Comparison of ENCODE assay signal across 1 cellular context in the genomic region with DNA sequence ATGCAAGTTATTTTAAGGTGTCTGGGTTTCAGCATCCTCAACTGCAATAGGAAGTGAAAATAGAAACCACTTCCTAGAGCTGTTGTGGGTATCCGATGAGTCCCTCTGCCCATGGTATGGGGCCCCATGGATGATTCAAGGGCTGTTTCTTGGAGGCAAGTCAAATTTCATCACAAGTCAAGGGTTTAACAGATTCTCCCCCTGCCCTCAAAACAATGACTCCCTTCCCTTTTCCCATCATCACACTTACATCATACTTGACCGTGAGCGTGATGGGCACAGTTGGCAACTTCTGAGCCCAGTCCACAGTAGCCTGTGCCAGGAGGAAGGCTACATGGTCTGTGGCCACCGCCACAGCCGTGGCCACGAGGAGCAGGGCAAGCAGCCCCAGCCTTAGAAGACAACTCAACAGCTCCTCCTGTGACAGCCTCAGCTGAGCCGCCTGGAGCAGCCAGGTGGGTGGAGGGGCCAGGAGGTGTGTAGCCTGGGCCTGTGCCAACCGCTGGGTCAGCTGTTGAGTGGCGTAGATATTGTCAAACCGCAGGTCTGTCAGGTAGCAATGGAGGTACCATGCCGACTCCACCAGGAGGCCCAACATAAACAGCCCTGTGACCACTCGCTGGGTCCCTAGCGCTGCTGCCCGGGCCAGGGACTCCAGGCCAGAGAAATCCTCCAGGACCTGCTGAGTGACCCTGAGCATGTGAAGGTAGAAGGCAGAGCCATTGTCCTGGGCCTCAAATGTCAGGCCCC.
TF ChIP-seq lines count a peak whose summit lies in the region.

No MANE protein-coding gene starts in this region.

TF ChIP-seq in SK-N-SH, 30 proteins besides CTCF, POLR2A, EP300 and RAD21 (continued from another document):
- TF ChIP-seq, protein P1, sequence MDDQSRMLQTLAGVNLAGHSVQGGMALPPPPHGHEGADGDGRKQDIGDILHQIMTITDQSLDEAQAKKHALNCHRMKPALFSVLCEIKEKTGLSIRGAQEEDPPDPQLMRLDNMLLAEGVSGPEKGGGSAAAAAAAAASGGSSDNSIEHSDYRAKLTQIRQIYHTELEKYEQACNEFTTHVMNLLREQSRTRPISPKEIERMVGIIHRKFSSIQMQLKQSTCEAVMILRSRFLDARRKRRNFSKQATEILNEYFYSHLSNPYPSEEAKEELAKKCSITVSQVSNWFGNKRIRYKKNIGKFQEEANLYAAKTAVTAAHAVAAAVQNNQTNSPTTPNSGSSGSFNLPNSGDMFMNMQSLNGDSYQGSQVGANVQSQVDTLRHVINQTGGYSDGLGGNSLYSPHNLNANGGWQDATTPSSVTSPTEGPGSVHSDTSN (IDR thresholded peaks at IDR 0.05) = no peak
- TF ChIP-seq, protein P2, sequence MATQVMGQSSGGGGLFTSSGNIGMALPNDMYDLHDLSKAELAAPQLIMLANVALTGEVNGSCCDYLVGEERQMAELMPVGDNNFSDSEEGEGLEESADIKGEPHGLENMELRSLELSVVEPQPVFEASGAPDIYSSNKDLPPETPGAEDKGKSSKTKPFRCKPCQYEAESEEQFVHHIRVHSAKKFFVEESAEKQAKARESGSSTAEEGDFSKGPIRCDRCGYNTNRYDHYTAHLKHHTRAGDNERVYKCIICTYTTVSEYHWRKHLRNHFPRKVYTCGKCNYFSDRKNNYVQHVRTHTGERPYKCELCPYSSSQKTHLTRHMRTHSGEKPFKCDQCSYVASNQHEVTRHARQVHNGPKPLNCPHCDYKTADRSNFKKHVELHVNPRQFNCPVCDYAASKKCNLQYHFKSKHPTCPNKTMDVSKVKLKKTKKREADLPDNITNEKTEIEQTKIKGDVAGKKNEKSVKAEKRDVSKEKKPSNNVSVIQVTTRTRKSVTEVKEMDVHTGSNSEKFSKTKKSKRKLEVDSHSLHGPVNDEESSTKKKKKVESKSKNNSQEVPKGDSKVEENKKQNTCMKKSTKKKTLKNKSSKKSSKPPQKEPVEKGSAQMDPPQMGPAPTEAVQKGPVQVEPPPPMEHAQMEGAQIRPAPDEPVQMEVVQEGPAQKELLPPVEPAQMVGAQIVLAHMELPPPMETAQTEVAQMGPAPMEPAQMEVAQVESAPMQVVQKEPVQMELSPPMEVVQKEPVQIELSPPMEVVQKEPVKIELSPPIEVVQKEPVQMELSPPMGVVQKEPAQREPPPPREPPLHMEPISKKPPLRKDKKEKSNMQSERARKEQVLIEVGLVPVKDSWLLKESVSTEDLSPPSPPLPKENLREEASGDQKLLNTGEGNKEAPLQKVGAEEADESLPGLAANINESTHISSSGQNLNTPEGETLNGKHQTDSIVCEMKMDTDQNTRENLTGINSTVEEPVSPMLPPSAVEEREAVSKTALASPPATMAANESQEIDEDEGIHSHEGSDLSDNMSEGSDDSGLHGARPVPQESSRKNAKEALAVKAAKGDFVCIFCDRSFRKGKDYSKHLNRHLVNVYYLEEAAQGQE (IDR thresholded peaks at IDR 0.05; ENCODE audit: low read depth, low read length) = no peak
- TF ChIP-seq CHD2 (IDR thresholded peaks at IDR 0.05; ENCODE audit: low read length, partially characterized antibody) = no peak
- TF ChIP-seq YY1 (IDR thresholded peaks at IDR 0.05; ENCODE audit: low read depth) = no peak
- TF ChIP-seq NRF1 (IDR thresholded peaks at IDR 0.05; ENCODE audit: low read depth, low read length) = no peak
- no peak for TF ChIP-seq ELF1 (IDR thresholded peaks at IDR 0.05)
- TF ChIP-seq FOXJ3 (CRISPR knock-in tag; IDR thresholded peaks at IDR 0.05) = no peak
- no peak for TF ChIP-seq MXI1 (IDR thresholded peaks at IDR 0.05; ENCODE audit: low read depth, low read length)
- no peak for TF ChIP-seq RXRA (IDR thresholded peaks at IDR 0.05; ENCODE audit: borderline replicate concordance, low read depth)
- TF ChIP-seq, protein P3, sequence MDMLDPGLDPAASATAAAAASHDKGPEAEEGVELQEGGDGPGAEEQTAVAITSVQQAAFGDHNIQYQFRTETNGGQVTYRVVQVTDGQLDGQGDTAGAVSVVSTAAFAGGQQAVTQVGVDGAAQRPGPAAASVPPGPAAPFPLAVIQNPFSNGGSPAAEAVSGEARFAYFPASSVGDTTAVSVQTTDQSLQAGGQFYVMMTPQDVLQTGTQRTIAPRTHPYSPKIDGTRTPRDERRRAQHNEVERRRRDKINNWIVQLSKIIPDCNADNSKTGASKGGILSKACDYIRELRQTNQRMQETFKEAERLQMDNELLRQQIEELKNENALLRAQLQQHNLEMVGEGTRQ (IDR thresholded peaks at IDR 0.05; ENCODE audit: borderline replicate concordance, low read depth, low read length) = no peak
- TF ChIP-seq FOSL2 (IDR thresholded peaks at IDR 0.05; ENCODE audit: borderline replicate concordance, low read depth) = no peak
- no peak for TF ChIP-seq MEF2A (IDR thresholded peaks at IDR 0.05; ENCODE audit: borderline replicate concordance, low read depth)
